In the genomic region with DNA sequence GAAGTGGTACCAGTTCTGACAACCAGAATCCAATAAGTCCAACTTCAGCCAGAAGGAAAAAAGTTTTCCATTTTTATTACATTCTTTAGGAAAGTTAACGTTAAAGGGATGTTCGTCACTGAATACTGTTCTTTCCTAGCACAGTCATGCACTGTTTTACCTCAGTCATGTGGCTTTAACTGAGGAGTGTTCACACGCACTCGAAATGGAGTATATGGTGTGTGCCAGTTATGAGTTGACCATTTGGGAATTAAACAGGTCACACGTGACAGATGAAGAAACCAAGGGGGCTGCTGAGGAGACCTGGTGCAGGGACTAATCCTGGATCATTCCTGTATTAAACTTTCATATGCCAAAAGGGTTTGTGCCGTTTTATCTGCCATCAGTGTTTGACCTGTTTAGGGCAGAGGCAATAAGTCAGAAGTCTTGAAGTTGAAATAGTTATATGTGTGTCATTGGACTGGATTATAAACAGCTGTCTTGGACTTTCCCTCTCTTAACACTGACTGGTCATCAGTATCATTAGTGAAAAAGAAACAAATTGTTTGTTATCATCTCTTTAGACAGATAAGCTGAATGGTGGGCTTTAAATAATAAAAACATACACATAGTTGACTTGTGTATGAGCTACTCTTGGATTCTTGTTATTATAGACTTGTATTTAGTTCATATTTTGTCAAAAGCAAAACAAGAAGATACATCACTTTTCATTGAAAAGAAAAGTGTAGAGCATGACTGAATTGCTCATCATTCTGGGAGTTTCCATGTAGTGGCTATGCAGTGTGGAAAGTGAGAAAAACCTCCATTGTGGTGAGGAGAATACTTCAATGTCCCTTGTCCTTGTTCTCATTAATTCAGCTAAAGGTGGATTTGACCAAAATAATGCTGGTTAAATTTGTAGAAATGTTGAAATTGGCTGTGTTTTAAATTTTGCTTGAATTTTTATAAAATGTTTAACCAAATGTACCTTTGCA, we compare ENCODE assay signal across 13 cellular contexts.
DNase-seq lines count a peak whose midpoint lies in the region; ATAC-seq lines count a peak whose summit lies in the region.
"Had no signal": no experiment of that assay in that cellular context is flagged by ENCODE, and none has a peak within 500 bp of the region (broad histone marks: within the 10 kb centered on the region; RNA-seq: fewer than 3 reads in every experiment).

No MANE protein-coding gene starts in this region.

- ATAC-seq in GM18861 (IDR thresholded peaks at IDR 0.05; ENCODE audit: unreplicated experiment): peak; percentile 45
- peak; percentile 68 for ATAC-seq in GM21381 (IDR thresholded peaks at IDR 0.05; ENCODE audit: unreplicated experiment)
- ATAC-seq in HG03025 (IDR thresholded peaks at IDR 0.05; ENCODE audit: low FRiP score, unreplicated experiment): peak; percentile 50
- ATAC-seq in activated T-helper 17 cell treated with anti-CD3 and anti-CD28 coated beads, Interleukin-2, amount 50 U/mL, for 72 hours (replicated peaks): peak; percentile 68

- H3K36me3 Mint-ChIP-seq in activated T-helper 17 cell treated with anti-CD3 and anti-CD28 coated beads, Interleukin-2, amount 50 U/mL, for 72 hours (ENCODE audit: low read depth): peaks cover 49% of the 10 kb centered on the region

- DNase-seq in activated CD4-positive, CD25-positive, alpha-beta regulatory T cell (lab: John Stamatoyannopoulos, UW): no peak
- no peak for DNase-seq in foreskin melanocyte
- no peak for DNase-seq in NCI-H510A treated with DMSO at 0.1 percent for 48 hours (lab: John Stamatoyannopoulos, UW)
- no peak for DNase-seq in DMS79 (lab: John Stamatoyannopoulos, UW)
- DNase-seq: activated T-cell treated with anti-CD3 and anti-CD28 coated beads, Interleukin-2, amount 50 U/mL, for 48 hours; NCI-H446; stimulated activated CD4-positive, alpha-beta T cell treated with anti-CD3 and anti-CD28 coated beads, Interleukin-1b, Interleukin-23, amount 100 ng/mL, for 48 hours; stomach had no signal

- H3K4me3 Mint-ChIP-seq in activated T-helper 17 cell treated with anti-CD3 and anti-CD28 coated beads, Interleukin-2, amount 50 U/mL, for 72 hours: no peak overlapping the region
- H3K4me3 Mint-ChIP-seq: CD14-positive monocyte had no signal

- peaks cover 4% of the 10 kb centered on the region for H3K4me1 Mint-ChIP-seq in activated T-helper 17 cell treated with anti-CD3 and anti-CD28 coated beads, Interleukin-2, amount 50 U/mL, for 72 hours
- H3K4me1 Mint-ChIP-seq: CD14-positive monocyte had no signal

- H3K27ac Mint-ChIP-seq in activated T-helper 17 cell treated with anti-CD3 and anti-CD28 coated beads, Interleukin-2, amount 50 U/mL, for 72 hours: no peak overlapping the region
- H3K27ac Mint-ChIP-seq: CD14-positive monocyte had no signal

- no peaks in the 10 kb centered on the region for H3K27me3 Mint-ChIP-seq in activated T-helper 17 cell treated with anti-CD3 and anti-CD28 coated beads, Interleukin-2, amount 50 U/mL, for 72 hours

- no peaks in the 10 kb centered on the region for H3K9me3 Mint-ChIP-seq in activated T-helper 17 cell treated with anti-CD3 and anti-CD28 coated beads, Interleukin-2, amount 50 U/mL, for 72 hours
